Comparison of ENCODE assay signal across 20 cellular contexts in the genomic region with DNA sequence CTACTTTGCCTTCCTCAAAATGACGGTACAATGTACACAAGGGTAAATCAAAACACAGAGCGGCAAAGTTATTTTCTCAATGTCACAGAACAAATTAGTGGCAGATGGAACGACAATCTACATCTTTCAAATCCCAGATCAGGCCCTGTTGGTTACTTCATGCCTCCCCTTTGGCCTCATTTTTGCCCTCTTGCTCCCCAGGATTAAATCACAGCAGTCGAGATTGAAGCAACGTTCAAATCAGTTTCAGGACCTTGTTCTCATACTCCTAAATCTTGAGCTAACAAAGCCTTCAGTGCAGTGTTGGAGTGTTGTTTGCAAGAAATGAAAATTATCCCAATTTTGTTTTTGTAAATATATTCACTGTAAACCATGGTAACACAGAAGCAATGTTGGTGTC.
DNase-seq lines count a peak whose midpoint lies in the region; ATAC-seq, FAIRE-seq and TF ChIP-seq lines count a peak whose summit lies in the region.
"Had no signal": no experiment of that assay in that cellular context is flagged by ENCODE, and none has a peak within 500 bp of the region (broad histone marks: within the 10 kb centered on the region; RNA-seq: fewer than 3 reads in every experiment).

No MANE protein-coding gene starts in this region.

- H3K27me3 Mint-ChIP-seq in activated naive CD4-positive, alpha-beta T cell treated with anti-CD3 and anti-CD28 coated beads, Interleukin-2, amount 10 ng/mL, durations not matched to agents 7 days and 5 days: peaks cover 8% of the 10 kb centered on the region

- H3K4me3 Mint-ChIP-seq in activated naive CD4-positive, alpha-beta T cell treated with anti-CD3 and anti-CD28 coated beads, Interleukin-2, amount 10 ng/mL, durations not matched to agents 7 days and 5 days: no peak overlapping the region
- H3K4me3 Mint-ChIP-seq: CD4-positive, alpha-beta memory T cell had no signal

- CTCF ChIA-PET in K562 (lab: Yijun Ruan, JAX; ENCODE audit: low intra/inter-chr PET ratio): no interaction called here
- CTCF ChIA-PET in activated naive CD4-positive, alpha-beta T cell treated with anti-CD3 and anti-CD28 coated beads, Interleukin-2, amount 10 ng/mL, durations not matched to agents 7 days and 5 days (lab: Charles Lee): no interaction called here

- H4K20me1 ChIP-seq in K562 (replicated peaks; ENCODE audit: control insufficient read depth, insufficient read depth, low read length): 0 out of 2 replicates have a peak, but pooled peaks cover 4% of the 10 kb centered on the region
- no peaks in the 10 kb centered on the region for H4K20me1 ChIP-seq in hepatocyte (ENCODE audit: insufficient read depth, poor library complexity, severe bottlenecking)
- H4K20me1 ChIP-seq in smooth muscle cell (ENCODE audit: low read depth): no peaks in the 10 kb centered on the region

- no peak overlapping the region for H3K4me3 ChIP-seq in K562
- H3K4me3 ChIP-seq in hepatocyte: no peak overlapping the region
- no peak overlapping the region for H3K4me3 ChIP-seq in smooth muscle cell
- H3K4me3 ChIP-seq in mesendoderm (ENCODE audit: low read length): no peak overlapping the region
- H3K4me3 ChIP-seq in ovary: no peak overlapping the region
- H3K4me3 ChIP-seq: PC-9 had no signal

- H3K23ac ChIP-seq in mesendoderm (ENCODE audit: low read length): no peak overlapping the region

- no peak overlapping the region for H3K56ac ChIP-seq in mesendoderm (ENCODE audit: low read length)

- H3K4me2 ChIP-seq in K562 (ENCODE audit: insufficient read depth, low read length) (no peak overlapping the region), hepatocyte (no peak overlapping the region), smooth muscle cell (peak overlapping the region; percentile 77), mesendoderm (ENCODE audit: low read length) (no peak overlapping the region)
- H3K4me2 ChIP-seq: PC-9 had no signal

- H3K27ac ChIP-seq in K562 (ENCODE audit: extremely low read depth, low read depth, low read length) (no peak overlapping the region), hepatocyte (peak overlapping the region; percentile 73), smooth muscle cell (ENCODE audit: low read depth) (peak overlapping the region; percentile 98), mesendoderm (ENCODE audit: low read depth, low read length) (no peak overlapping the region), ovary (no peak overlapping the region)
- H3K27ac ChIP-seq: PC-9 had no signal

- H3K36me3 ChIP-seq in K562 (ENCODE audit: control insufficient read depth, insufficient read depth, low read length) (no peaks in the 10 kb centered on the region), hepatocyte (replicated peaks; ENCODE audit: insufficient read depth, low read depth) (no peaks in the 10 kb centered on the region), smooth muscle cell (ENCODE audit: low read depth) (no peaks in the 10 kb centered on the region), mesendoderm (ENCODE audit: control insufficient read depth, insufficient read depth, low read length) (no peaks in the 10 kb centered on the region), ovary (no peaks in the 10 kb centered on the region)
- H3K36me3 ChIP-seq: BE2C had no signal

- BruUV-seq in K562 (replicated peaks; lab: Mats Ljungman, UMichigan): no TSS peak

- no peak overlapping the region for H4K5ac ChIP-seq in mesendoderm (ENCODE audit: low read length)

- H3K18ac ChIP-seq in mesendoderm (ENCODE audit: low read length): no peak overlapping the region

- 25% methylated on average over 5 of the region's 5 CpGs for WGBS in K562 (ENCODE audit: insufficient coverage, low coverage, missing lambda C conversion rate)
- WGBS in hepatocyte (ENCODE audit: low lambda C conversion rate, missing lambda C conversion rate): 83% methylated on average over 5 of the region's 5 CpGs
- WGBS in smooth muscle cell (ENCODE audit: low lambda C conversion rate): 53% methylated on average over 5 of the region's 5 CpGs
- no CpG with 5 or more reads among the region's 5 CpGs for WGBS in mesendoderm (ENCODE audit: extremely low coverage, insufficient coverage, low lambda C conversion rate)
- WGBS in ovary, 3 donors: 62 to 68% (median 65%) methylated on average over 5 of the region's 5 CpGs

- DNase-seq in HCEC 1CT (peak; percentile 54), K562 (ENCODE audit: extremely low read depth in 1 of 4, low spot score in 3 of 4) (no peak), hepatocyte (ENCODE audit: low spot score) (no peak), smooth muscle cell (lab: John Stamatoyannopoulos, UW; ENCODE audit: unreplicated experiment) (no peak), mesendoderm (no peak), ovary (no peak)
- DNase-seq in activated naive CD4-positive, alpha-beta T cell treated with anti-CD3 and anti-CD28 coated beads, Interleukin-2, amount 10 ng/mL, durations not matched to agents 7 days and 5 days: no peak
- DNase-seq: BE2C; Calu3; CD4-positive, alpha-beta memory T cell; DMS53; NCI-H1048; NCI-H1436 treated with DMSO at 0.1 percent for 48 hours; NCI-H2029 treated with DMSO at 0.1 percent for 48 hours; NCI-H2171 treated with DMSO at 0.1 percent for 48 hours; NCI-H748 treated with DMSO at 0.1 percent for 48 hours; PC-9 had no signal

- no peaks in the 10 kb centered on the region for H3K9me1 ChIP-seq in K562 (ENCODE audit: control insufficient read depth, insufficient read depth, low read length)

- H2BK120ac ChIP-seq in mesendoderm (ENCODE audit: low read depth, low read length): no peak overlapping the region

- no peak overlapping the region for H2AK5ac ChIP-seq in mesendoderm (ENCODE audit: low read length)

- no peak overlapping the region for H2BK15ac ChIP-seq in mesendoderm (replicated peaks; ENCODE audit: low read depth)

- no peak overlapping the region for H3K27ac Mint-ChIP-seq in activated naive CD4-positive, alpha-beta T cell treated with anti-CD3 and anti-CD28 coated beads, Interleukin-2, amount 10 ng/mL, durations not matched to agents 7 days and 5 days
- H3K27ac Mint-ChIP-seq: CD4-positive, alpha-beta memory T cell had no signal

- no peaks in the 10 kb centered on the region for H3K79me1 ChIP-seq in mesendoderm (ENCODE audit: low read length)

- no peaks in the 10 kb centered on the region for H3K4me1 Mint-ChIP-seq in activated naive CD4-positive, alpha-beta T cell treated with anti-CD3 and anti-CD28 coated beads, Interleukin-2, amount 10 ng/mL, durations not matched to agents 7 days and 5 days

- in situ Hi-C loops in K562 (cut with MboI): no loop called here

- ATAC-seq in K562 (no peak), HG02884 (IDR thresholded peaks at IDR 0.05; ENCODE audit: unreplicated experiment) (no peak)

- no peak for TF ChIP-seq RAD21 in K562 (CRISPR knock-in tag; conservative IDR thresholded peaks at IDR 0.05 in 1 of 2, IDR thresholded peaks at IDR 0.05 in 1 of 2)

- no peak overlapping the region for H4K8ac ChIP-seq in mesendoderm (ENCODE audit: low read depth, low read length)

- peaks cover 0 to 16% of the 10 kb centered on the region in 2 experiments; a peak in 2 of 5 replicates for H3K4me1 ChIP-seq in K562 (replicated peaks in 1 of 2; ENCODE audit: control insufficient read depth in 2 of 2, insufficient read depth in 2 of 2, low read length in 2 of 2)
- peaks cover 9% of the 10 kb centered on the region for H3K4me1 ChIP-seq in hepatocyte (ENCODE audit: insufficient read depth)
- peaks cover 49% of the 10 kb centered on the region for H3K4me1 ChIP-seq in smooth muscle cell (ENCODE audit: low read depth)
- peaks cover 2% of the 10 kb centered on the region for H3K4me1 ChIP-seq in mesendoderm (ENCODE audit: control insufficient read depth, low read depth, low read length)
- H3K4me1 ChIP-seq in ovary (ENCODE audit: insufficient read depth): peaks cover 11% of the 10 kb centered on the region

- H2BK5ac ChIP-seq in mesendoderm (ENCODE audit: low read length): no peak overlapping the region

- H2AFZ ChIP-seq in K562 (ENCODE audit: low read depth, low read length) (no peak overlapping the region), hepatocyte (no peak overlapping the region), smooth muscle cell (ENCODE audit: low read depth) (no peak overlapping the region)
- H2AFZ ChIP-seq: PC-9 had no signal

- intact Hi-C loops in K562 (cut with micrococcal nuclease) (no loop called here), ovary (cut with DNase I) (no loop called here)

- H3K4ac ChIP-seq in mesendoderm (ENCODE audit: low read depth, low read length): no peak overlapping the region

- peaks cover 28% of the 10 kb centered on the region for H3F3A ChIP-seq in smooth muscle cell (ENCODE audit: low read depth)

- TF ChIP-seq POLR2A in K562 (conservative IDR thresholded peaks at IDR 0.05) (no peak), ovary (IDR thresholded peaks at IDR 0.05) (no peak)

- FAIRE-seq in K562 (lab: Jason Lieb, UNC): no peak
- FAIRE-seq: GM19239, H54 had no signal

- TF ChIP-seq CTCF in K562 (IDR thresholded peaks at IDR 0.05 in 2 of 3, conservative IDR thresholded peaks at IDR 0.05 in 1 of 3; ENCODE audit: insufficient read depth in 2 of 3, low read depth in 1 of 3, low read length in 3 of 3) (no peak), hepatocyte (IDR thresholded peaks at IDR 0.05; ENCODE audit: poor library complexity) (no peak), smooth muscle cell (IDR thresholded peaks at IDR 0.05; ENCODE audit: borderline replicate concordance, insufficient read depth, poor library complexity, severe bottlenecking) (no peak), ovary (IDR thresholded peaks at IDR 0.05) (no peak)

- H3K9me2 ChIP-seq in hepatocyte (replicated peaks; ENCODE audit: insufficient read depth): no peaks in the 10 kb centered on the region

- H3K9me3 ChIP-seq in K562 (replicated peaks; ENCODE audit: control insufficient read depth, insufficient read depth, low read depth, low read length) (no peaks in the 10 kb centered on the region), hepatocyte (ENCODE audit: low read depth) (no peaks in the 10 kb centered on the region), smooth muscle cell (replicated peaks; ENCODE audit: low read depth) (no peaks in the 10 kb centered on the region), ovary (no peaks in the 10 kb centered on the region)
- H3K9me3 ChIP-seq: BE2C had no signal

- no peaks in the 10 kb centered on the region for H3K9me3 Mint-ChIP-seq in activated naive CD4-positive, alpha-beta T cell treated with anti-CD3 and anti-CD28 coated beads, Interleukin-2, amount 10 ng/mL, durations not matched to agents 7 days and 5 days

- H3K9ac ChIP-seq in K562 (ENCODE audit: insufficient read depth in 1 of 2, low read depth in 2 of 2, low read length in 2 of 2) (no peak overlapping the region), smooth muscle cell (ENCODE audit: low read depth) (peak overlapping the region; percentile 81), mesendoderm (ENCODE audit: low read length) (no peak overlapping the region)

- TF ChIP-seq EP300 in K562 (IDR thresholded peaks at IDR 0.05; ENCODE audit: low read length) (no peak), ovary (IDR thresholded peaks at IDR 0.05) (no peak)

- no peaks in the 10 kb centered on the region for H3K79me2 ChIP-seq in K562 (ENCODE audit: control insufficient read depth, insufficient read depth, low read length)
- no peaks in the 10 kb centered on the region for H3K79me2 ChIP-seq in hepatocyte
- peaks cover 3% of the 10 kb centered on the region for H3K79me2 ChIP-seq in smooth muscle cell (ENCODE audit: low read depth)
- no peaks in the 10 kb centered on the region for H3K79me2 ChIP-seq in mesendoderm (ENCODE audit: control insufficient read depth, insufficient read depth, low read length)

- POLR2A ChIA-PET in K562 (lab: Yijun Ruan, JAX): no interaction called here

- H3K36me3 Mint-ChIP-seq in activated naive CD4-positive, alpha-beta T cell treated with anti-CD3 and anti-CD28 coated beads, Interleukin-2, amount 10 ng/mL, durations not matched to agents 7 days and 5 days: no peaks in the 10 kb centered on the region
- H3K36me3 Mint-ChIP-seq: CD4-positive, alpha-beta memory T cell had no signal

- H3K27me3 ChIP-seq in K562 (ENCODE audit: control insufficient read depth in 2 of 2, insufficient read depth in 2 of 2, low read length in 2 of 2): peaks cover 2 to 13% of the 10 kb centered on the region in 2 experiments; a peak in 3 of 5 replicates
- H3K27me3 ChIP-seq in hepatocyte: no peaks in the 10 kb centered on the region
- H3K27me3 ChIP-seq in smooth muscle cell (ENCODE audit: low read depth): no peaks in the 10 kb centered on the region
- no peaks in the 10 kb centered on the region for H3K27me3 ChIP-seq in mesendoderm (ENCODE audit: insufficient read depth, low read length, poor library complexity)
- no peaks in the 10 kb centered on the region for H3K27me3 ChIP-seq in ovary
- H3K27me3 ChIP-seq: BE2C had no signal

Comparison
In these comparisons a context has a peak if more than half of its experiments do, and no peak if none do; other contexts are left out.
1. H3K27ac ChIP-seq: peak in hepatocyte (single experiment) and smooth muscle cell (single experiment); none in K562 (single experiment), mesendoderm (single experiment) and ovary (0 of 2).